Comparison of ENCODE assay signal across 8 cellular contexts in genomic region chr19:56110515-56111448, GRCh38. TPM values are rescaled to one million over a fixed set of nuclear protein-coding genes. Genes with fewer than 3 reads are reported as not detected.
DNase-seq lines count a peak whose midpoint lies in the region; ATAC-seq and TF ChIP-seq lines count a peak whose summit lies in the region.

No MANE protein-coding gene starts in this region.

- no peak for ATAC-seq in CD4-positive, alpha-beta T cell (ENCODE audit: poor library complexity)
- peak; percentile 19 for ATAC-seq in esophagus mucosa
- ATAC-seq in activated naive CD8-positive, alpha-beta T cell treated with anti-CD3 and anti-CD28 coated beads, Interleukin-2, amount 50 U/mL, for 24 hours = no peak

- H3K4me1 Mint-ChIP-seq in CD4-positive, alpha-beta T cell (ENCODE audit: low read depth) = peaks cover 69% of the 10 kb centered on the region
- H3K4me1 Mint-ChIP-seq in nephron progenitor cell = peaks cover 82% of the 10 kb centered on the region
- peaks cover 68% of the 10 kb centered on the region for H3K4me1 Mint-ChIP-seq in activated naive CD8-positive, alpha-beta T cell treated with anti-CD3 and anti-CD28 coated beads, Interleukin-2, amount 50 U/mL, for 24 hours

- H3K27me3 Mint-ChIP-seq in CD4-positive, alpha-beta T cell = no peaks in the 10 kb centered on the region
- no peaks in the 10 kb centered on the region for H3K27me3 Mint-ChIP-seq in nephron progenitor cell (ENCODE audit: low read depth, poor library complexity)
- no peaks in the 10 kb centered on the region for H3K27me3 Mint-ChIP-seq in activated naive CD8-positive, alpha-beta T cell treated with anti-CD3 and anti-CD28 coated beads, Interleukin-2, amount 50 U/mL, for 24 hours

- POLR2A ChIA-PET in CD4-positive, alpha-beta T cell (lab: Charles Lee) = interaction anchor here (1.0 to 1.9 kb wide), 4 partner anchors 10 to 61 kb away, joined by 3 to 16 read pairs (median 6); partner anchors contain the start of genes ZNF444 and ZNF787

- peaks cover 10% of the 10 kb centered on the region for H3K36me3 Mint-ChIP-seq in CD4-positive, alpha-beta T cell (ENCODE audit: low read depth)
- peaks cover 14% of the 10 kb centered on the region for H3K36me3 Mint-ChIP-seq in nephron progenitor cell (ENCODE audit: low read depth)
- H3K36me3 Mint-ChIP-seq in activated naive CD8-positive, alpha-beta T cell treated with anti-CD3 and anti-CD28 coated beads, Interleukin-2, amount 50 U/mL, for 24 hours (ENCODE audit: low read depth) = peaks cover 17% of the 10 kb centered on the region

- H3K27ac ChIP-seq in CD4-positive, alpha-beta T cell (ENCODE audit: low read depth, low read length) = peak overlapping the region; percentile 48

- CTCF ChIA-PET in CD4-positive, alpha-beta T cell (lab: Charles Lee) = no interaction called here

- peak overlapping the region; percentile 91 for H3K27ac Mint-ChIP-seq in CD4-positive, alpha-beta T cell
- H3K27ac Mint-ChIP-seq in nephron progenitor cell = peak overlapping the region; percentile 88
- H3K27ac Mint-ChIP-seq in activated naive CD8-positive, alpha-beta T cell treated with anti-CD3 and anti-CD28 coated beads, Interleukin-2, amount 50 U/mL, for 24 hours = no peak overlapping the region

- no peaks in the 10 kb centered on the region for H3K27me3 ChIP-seq in CD4-positive, alpha-beta T cell (ENCODE audit: control insufficient read depth, insufficient read depth, low read length)

- H3K4me3 Mint-ChIP-seq in CD4-positive, alpha-beta T cell = peak overlapping the region; percentile 79
- H3K4me3 Mint-ChIP-seq in nephron progenitor cell = peak overlapping the region; percentile 53
- no peak overlapping the region for H3K4me3 Mint-ChIP-seq in activated naive CD8-positive, alpha-beta T cell treated with anti-CD3 and anti-CD28 coated beads, Interleukin-2, amount 50 U/mL, for 24 hours

- no peaks in the 10 kb centered on the region for H3K9me3 ChIP-seq in CD4-positive, alpha-beta T cell (ENCODE audit: control insufficient read depth, low read length)

- no peaks in the 10 kb centered on the region for H3K9me3 Mint-ChIP-seq in CD4-positive, alpha-beta T cell
- H3K9me3 Mint-ChIP-seq in nephron progenitor cell = no peaks in the 10 kb centered on the region
- H3K9me3 Mint-ChIP-seq in activated naive CD8-positive, alpha-beta T cell treated with anti-CD3 and anti-CD28 coated beads, Interleukin-2, amount 50 U/mL, for 24 hours = no peaks in the 10 kb centered on the region

- no peak for TF ChIP-seq CTCF in CD4-positive, alpha-beta T cell (IDR thresholded peaks at IDR 0.05)
- no peak for TF ChIP-seq CTCF in nephron progenitor cell (IDR thresholded peaks at IDR 0.05)

- intact Hi-C loops in CD4-positive, alpha-beta T cell (cut with DNase I, micrococcal nuclease) = loop anchor here in 1 of 2 experiments (1.0 kb wide), 1 partner anchor 31 kb away; the partner anchor contains the start of gene ZNF444

- no peak for DNase-seq in CD4-positive, alpha-beta T cell
- peak; percentile 91 for DNase-seq in NCI-H226
- DNase-seq in nephron progenitor cell = peak; percentile 57
- DNase-seq in activated naive CD8-positive, alpha-beta T cell treated with anti-CD3 and anti-CD28 coated beads, Interleukin-2, amount 50 U/mL, for 24 hours = no peak
- DNase-seq in amniotic stem cell (lab: John Stamatoyannopoulos, UW) = no peak
- DNase-seq in cerebellar nuclear complex (lab: John Stamatoyannopoulos, UW) = no peak
- DNase-seq in mesenteric fat pad (ENCODE audit: low spot score) = no peak

RNA-seq across cellular contexts. Expression of gene ZNF787, which starts 10.3 kb away (rescaled TPM):
- total RNA-seq in CD4-positive, alpha-beta T cell = 10 to 100 TPM; 11.4 to 11.5 TPM
- 24.4 TPM for total RNA-seq in esophagus mucosa
- 35.1 TPM for total RNA-seq in mesenteric fat pad

RNA-seq across cellular contexts. Expression of gene ZNF444, which starts 30.3 kb away (rescaled TPM):
- 10 to 100 TPM; 13.5 TPM for total RNA-seq in CD4-positive, alpha-beta T cell
- total RNA-seq in esophagus mucosa = 10.4 TPM
- total RNA-seq in mesenteric fat pad = 17.3 TPM

Comparison
In these comparisons a context has a peak if more than half of its experiments do, and no peak if none do; other contexts are left out.
1. DNase-seq: peak in NCI-H226 (single experiment) and nephron progenitor cell (single experiment); none in CD4-positive, alpha-beta T cell (0 of 10), activated naive CD8-positive, alpha-beta T cell treated with anti-CD3 and anti-CD28 coated beads, Interleukin-2, amount 50 U/mL, for 24 hours (single experiment), amniotic stem cell (single experiment), cerebellar nuclear complex (0 of 2) and mesenteric fat pad (single experiment).